In the genomic region with DNA sequence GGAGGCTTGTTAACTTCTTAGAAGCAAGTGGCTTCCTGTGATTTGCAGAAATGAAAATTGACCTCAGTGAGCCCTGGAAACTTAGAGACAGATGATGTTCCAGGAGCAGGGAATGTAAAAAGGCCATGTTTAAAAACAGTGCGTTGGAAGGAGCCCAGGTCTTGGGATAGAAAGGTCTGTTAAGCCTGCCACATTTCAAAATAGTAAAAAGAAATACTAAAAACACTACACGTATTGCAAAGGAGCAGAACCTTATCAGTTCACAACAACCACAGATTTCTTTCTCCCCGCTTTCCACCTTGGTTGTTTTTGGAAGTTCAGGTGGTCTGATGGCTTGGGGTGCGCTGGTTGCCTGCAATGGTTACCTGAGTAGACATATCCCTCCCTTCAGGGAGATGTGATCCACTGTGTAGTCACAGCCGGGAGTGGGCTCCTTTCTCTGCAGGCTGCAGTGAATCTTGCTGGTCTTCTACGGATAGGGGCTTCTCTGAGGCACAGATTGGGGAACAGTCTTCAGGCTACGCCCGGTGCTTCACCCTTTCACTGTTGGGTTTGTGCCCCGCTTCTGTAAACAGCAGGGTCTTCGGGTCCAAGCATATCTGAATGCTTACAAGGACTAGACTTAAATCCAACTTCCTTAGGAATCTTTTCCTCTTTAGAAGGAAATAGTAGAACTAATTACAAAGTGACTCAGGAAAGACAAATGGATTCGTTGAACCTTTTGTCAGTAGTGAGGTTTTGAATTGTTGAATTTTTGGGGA, we compare ENCODE assay signal across 1 cellular context.
TF ChIP-seq lines count a peak whose summit lies in the region.

No MANE protein-coding gene starts in this region.

TF ChIP-seq in SK-N-SH treated with all-trans-retinoic acid at 6 μM for 48 hours, 23 proteins besides CTCF, POLR2A, EP300 and RAD21 (continued from another document):
- TF ChIP-seq, protein P1, sequence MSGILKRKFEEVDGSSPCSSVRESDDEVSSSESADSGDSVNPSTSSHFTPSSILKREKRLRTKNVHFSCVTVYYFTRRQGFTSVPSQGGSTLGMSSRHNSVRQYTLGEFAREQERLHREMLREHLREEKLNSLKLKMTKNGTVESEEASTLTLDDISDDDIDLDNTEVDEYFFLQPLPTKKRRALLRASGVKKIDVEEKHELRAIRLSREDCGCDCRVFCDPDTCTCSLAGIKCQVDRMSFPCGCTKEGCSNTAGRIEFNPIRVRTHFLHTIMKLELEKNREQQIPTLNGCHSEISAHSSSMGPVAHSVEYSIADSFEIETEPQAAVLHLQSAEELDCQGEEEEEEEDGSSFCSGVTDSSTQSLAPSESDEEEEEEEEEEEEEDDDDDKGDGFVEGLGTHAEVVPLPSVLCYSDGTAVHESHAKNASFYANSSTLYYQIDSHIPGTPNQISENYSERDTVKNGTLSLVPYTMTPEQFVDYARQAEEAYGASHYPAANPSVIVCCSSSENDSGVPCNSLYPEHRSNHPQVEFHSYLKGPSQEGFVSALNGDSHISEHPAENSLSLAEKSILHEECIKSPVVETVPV (CRISPR knock-in tag; IDR thresholded peaks at IDR 0.05) = no peak
